8 cellular contexts compared by ENCODE assay signal in the genomic region with DNA sequence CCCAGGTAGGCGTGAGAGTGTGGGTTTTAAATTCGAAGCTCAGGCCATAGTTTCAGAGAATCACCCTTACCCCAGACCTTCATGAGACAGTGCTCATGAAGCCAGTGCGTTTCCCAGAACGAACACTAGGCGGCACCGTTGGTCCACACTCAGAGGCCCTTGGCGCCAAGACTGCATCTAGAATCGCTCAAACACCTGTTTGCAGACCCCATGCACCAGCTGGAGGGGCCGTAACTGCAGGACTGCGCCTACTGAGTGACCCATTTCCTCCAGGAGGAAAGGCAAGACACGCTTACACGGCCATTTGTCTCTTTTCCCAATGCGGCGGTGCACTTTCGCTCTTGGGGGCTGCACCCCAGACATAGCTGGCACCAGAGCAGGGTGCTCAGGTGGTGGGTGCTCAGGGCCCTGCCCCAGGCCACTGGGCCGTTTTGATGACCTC. TPM values are rescaled to one million over a fixed set of nuclear protein-coding genes. Genes with fewer than 3 reads are reported as not detected.
A peak's percentile ranks its signal among the peaks of the same experiment; 100 is the strongest.
DNase-seq lines count a peak whose midpoint lies in the region; ATAC-seq and TF ChIP-seq lines count a peak whose summit lies in the region.

No MANE protein-coding gene starts in this region.

- no peak overlapping the region for H3K27ac ChIP-seq in WERI-Rb-1

- CTCF ChIA-PET in GM10248 (lab: Yijun Ruan, JAX), result interaction anchor here (0.6 to 14.6 kb wide), 62 partner anchors 9 to 1081 kb away, joined by 3 to 219 read pairs (median 5); a partner anchor contains a TSS

- peak; percentile 79 for DNase-seq in GM10248 (ENCODE audit: extremely low spot score)
- DNase-seq in NCI-H2171 treated with DMSO at 0.1 percent for 48 hours (lab: John Stamatoyannopoulos, UW), result peak; percentile 62
- DNase-seq in WERI-Rb-1, result peak; percentile 78
- DNase-seq in T47D (ENCODE audit: low read depth in 1 of 2, low spot score in 1 of 2), result peak; percentile 64 to 74
- peak; percentile 10 for DNase-seq in kidney epithelial cell (ENCODE audit: low read depth)
- DNase-seq in stimulated activated CD4-positive, alpha-beta T cell treated with anti-CD3 and anti-CD28 coated beads, Interleukin-2, amount 100 ng/mL, for 24 hours, result peak; percentile 86 to 88

- in situ Hi-C loops in T47D (cut with HindIII; ENCODE audit: low pct_unique_long_range_greater_than_20kb, low sequenced_read_pairs), result no loop called here

- POLR2A ChIA-PET in GM10248 (lab: Yijun Ruan, JAX), result no interaction called here

- H3K4me3 ChIP-seq in WERI-Rb-1 (ENCODE audit: low read depth, low read length) (no peak overlapping the region), kidney epithelial cell (ENCODE audit: low read depth, low read length) (no peak overlapping the region)

- TF ChIP-seq CTCF in GM10248 (IDR thresholded peaks at IDR 0.05; ENCODE audit: control extremely low read depth, extremely low read depth, low read depth, missing control alignments) (peak; percentile 99), WERI-Rb-1 (IDR thresholded peaks at IDR 0.05; ENCODE audit: low read depth, low read length) (peak; percentile 99), kidney epithelial cell (IDR thresholded peaks at IDR 0.05; ENCODE audit: insufficient read depth, low read length, poor library complexity, severe bottlenecking) (peak; percentile 99)

- H3K9me3 ChIP-seq in WERI-Rb-1 (ENCODE audit: severe bottlenecking), result no peaks in the 10 kb centered on the region

- H3K27me3 ChIP-seq in WERI-Rb-1 (ENCODE audit: insufficient read depth, low read depth, severe bottlenecking) (no peaks in the 10 kb centered on the region), kidney epithelial cell (ENCODE audit: control insufficient read depth, insufficient read depth, low read length) (peaks cover 2% of the 10 kb centered on the region)

- peak; percentile 69 for ATAC-seq in HG02678 (IDR thresholded peaks at IDR 0.05; ENCODE audit: unreplicated experiment)
- ATAC-seq in HG03571 (IDR thresholded peaks at IDR 0.05; ENCODE audit: unreplicated experiment), result no peak

- H3K36me3 ChIP-seq in WERI-Rb-1 (no peaks in the 10 kb centered on the region), kidney epithelial cell (ENCODE audit: control insufficient read depth, insufficient read depth, low read length) (no peaks in the 10 kb centered on the region)

RNA-seq across cellular contexts. Expression of a gene that starts 34.0 kb away (rescaled TPM):
- 1.0 and 2.5 TPM in 2 replicates for total RNA-seq in kidney epithelial cell

RNA-seq across cellular contexts. Expression of a gene that starts 40.1 kb away (rescaled TPM):
- total RNA-seq in kidney epithelial cell, result 11.4 and 14.0 TPM in 2 replicates

RNA-seq across cellular contexts. Expression of a gene that starts 52.0 kb away (rescaled TPM):
- total RNA-seq in kidney epithelial cell, result 143 and 150 TPM in 2 replicates

Comparison
In these comparisons a context has a peak if more than half of its experiments do, and no peak if none do; other contexts are left out.
1. DNase-seq: peak in every context shown above with its lines; median percentile 87 in stimulated activated CD4-positive, alpha-beta T cell treated with anti-CD3 and anti-CD28 coated beads, Interleukin-2, amount 100 ng/mL, for 24 hours; 79 in GM10248; 78 in WERI-Rb-1; 69 in T47D; 62 in NCI-H2171 treated with DMSO at 0.1 percent for 48 hours; 10 in kidney epithelial cell.